Comparison of ENCODE assay signal across 21 cellular contexts in genomic region chr3:197445886-197446631, GRCh38.
DNase-seq lines count a peak whose midpoint lies in the region; ATAC-seq and TF ChIP-seq lines count a peak whose summit lies in the region.
"Had no signal": no experiment of that assay in that cellular context is flagged by ENCODE, and none has a peak within 500 bp of the region (broad histone marks: within the 10 kb centered on the region; RNA-seq: fewer than 3 reads in every experiment).

No MANE protein-coding gene starts in this region.

- H3K4me3 Mint-ChIP-seq in GM23338: no peak overlapping the region
- H3K4me3 Mint-ChIP-seq: IgD-negative memory B cell had no signal

- no peak for ATAC-seq in GM23338

- H3K4me1 ChIP-seq in GM23338 (ENCODE audit: insufficient read depth) (peaks cover 2% of the 10 kb centered on the region; the same call in 1 of the 2 replicates), sigmoid colon (no peaks in the 10 kb centered on the region), transverse colon (no peaks in the 10 kb centered on the region)

- H3K27me3 ChIP-seq in GM23338 (ENCODE audit: insufficient read depth) (no peaks in the 10 kb centered on the region), sigmoid colon (no peaks in the 10 kb centered on the region), transverse colon (no peaks in the 10 kb centered on the region)

- intact Hi-C loops in sigmoid colon (cut with DNase I) (no loop called here), transverse colon (cut with DNase I; ENCODE audit: low total_unique reads) (no loop called here), head of caudate nucleus (cut with DNase I) (no loop called here)

- in situ Hi-C loops in transverse colon (cut with MboI; ENCODE audit: low pct_ligation_motif_present in 1 of 4, low pct_unique_long_range_greater_than_20kb in 1 of 4, low sequenced_read_pairs in 3 of 4): no loop called here

- H3K4me2 ChIP-seq in GM23338: no peak overlapping the region
- H3K4me2 ChIP-seq: SK-N-SH had no signal

- H3K27ac ChIP-seq in GM23338 (ENCODE audit: low read depth): no peak overlapping the region
- no peak overlapping the region for H3K27ac ChIP-seq in sigmoid colon
- H3K27ac ChIP-seq in transverse colon: no peak overlapping the region

- no peaks in the 10 kb centered on the region for H3K79me2 ChIP-seq in GM23338 (replicated peaks; ENCODE audit: insufficient read depth)

- no peaks in the 10 kb centered on the region for H3K36me3 Mint-ChIP-seq in GM23338 (ENCODE audit: low read depth)
- H3K36me3 Mint-ChIP-seq: IgD-negative memory B cell had no signal

- H3K27me3 Mint-ChIP-seq in GM23338 (ENCODE audit: insufficient read depth, low read depth, poor library complexity): peaks cover 7% of the 10 kb centered on the region

- DNase-seq in GM23338 (ENCODE audit: low spot score): no peak
- peak; percentile 41 for DNase-seq in NCI-H69 (lab: John Stamatoyannopoulos, UW)
- DNase-seq in left kidney (ENCODE audit: low read depth, low spot score): peak; percentile 72
- peak; percentile 50 for DNase-seq in sigmoid colon
- DNase-seq in transverse colon: no peak
- DNase-seq in head of caudate nucleus: no peak
- DNase-seq in DMS 273 (lab: John Stamatoyannopoulos, UW; ENCODE audit: unreplicated experiment): no peak
- DNase-seq: AML-193, DMS 273 treated with DMSO at 0.1 percent for 48 hours, GDM1, Kasumi-1, MG63, NCI-H1092, NCI-H1436 treated with DMSO at 0.1 percent for 48 hours, NCI-H2029, NCI-H2171 treated with DMSO at 0.1 percent for 48 hours, NCI-H446, NCI-H748 treated with DMSO at 0.1 percent for 48 hours, Right ventricle myocardium superior, SK-N-SH had no signal

- H3K4me1 Mint-ChIP-seq in GM23338: peaks cover 10% of the 10 kb centered on the region
- H3K4me1 Mint-ChIP-seq: IgD-negative memory B cell had no signal

- H3K9me3 Mint-ChIP-seq in GM23338: no peaks in the 10 kb centered on the region
- H3K9me3 Mint-ChIP-seq: IgD-negative memory B cell had no signal

- H3K4me3 ChIP-seq in GM23338 (no peak overlapping the region), sigmoid colon (no peak overlapping the region), transverse colon (no peak overlapping the region)
- H3K4me3 ChIP-seq: MG63 had no signal

- TF ChIP-seq EP300 in sigmoid colon (IDR thresholded peaks at IDR 0.05): no peak
- TF ChIP-seq EP300 in transverse colon (IDR thresholded peaks at IDR 0.05; ENCODE audit: low read depth): no peak

- H2AFZ ChIP-seq in GM23338: peak overlapping the region; percentile 69; the same call in 1 of the 2 replicates

- no peak overlapping the region for H3K27ac Mint-ChIP-seq in GM23338
- H3K27ac Mint-ChIP-seq: IgD-negative memory B cell had no signal

- 74 to 84% methylated on average over 12 of the region's 12 CpGs for WGBS in sigmoid colon, 2 donors
- 82 to 84% methylated on average over 2 to 11 of the region's 12 CpGs for WGBS in transverse colon (ENCODE audit: low coverage in 1 of 2), 2 donors

- TF ChIP-seq POLR2A in sigmoid colon (IDR thresholded peaks at IDR 0.05) (no peak), transverse colon (IDR thresholded peaks at IDR 0.05) (no peak)

- no peaks in the 10 kb centered on the region for H3F3A ChIP-seq in GM23338 (replicated peaks; ENCODE audit: low read depth)

- H3K36me3 ChIP-seq in GM23338 (ENCODE audit: insufficient read depth): no peaks in the 10 kb centered on the region
- no peaks in the 10 kb centered on the region for H3K36me3 ChIP-seq in sigmoid colon
- H3K36me3 ChIP-seq in transverse colon: no peaks in the 10 kb centered on the region
- H3K36me3 ChIP-seq: MG63 had no signal

- H3K9me3 ChIP-seq in sigmoid colon (no peaks in the 10 kb centered on the region), transverse colon (no peaks in the 10 kb centered on the region)
- H3K9me3 ChIP-seq: MG63, SK-N-SH had no signal

- no peaks in the 10 kb centered on the region for H4K20me1 ChIP-seq in GM23338 (replicated peaks; ENCODE audit: insufficient read depth)

- no peaks in the 10 kb centered on the region for H3K9me2 ChIP-seq in GM23338 (ENCODE audit: insufficient read depth)
- H3K9me2 ChIP-seq: SK-N-SH had no signal

- TF ChIP-seq CTCF in GM23338 (conservative IDR thresholded peaks at IDR 0.05; ENCODE audit: low read depth in 2 of 2): no peak
- TF ChIP-seq CTCF in sigmoid colon (IDR thresholded peaks at IDR 0.05): no peak
- no peak for TF ChIP-seq CTCF in transverse colon (IDR thresholded peaks at IDR 0.05)

TF ChIP-seq in GM23338, 12 proteins besides CTCF, POLR2A, EP300 and RAD21:
- no peak for TF ChIP-seq NANOG (IDR thresholded peaks at IDR 0.05; ENCODE audit: borderline replicate concordance)

Comparison
In these comparisons a context has a peak if more than half of its experiments do, and no peak if none do; other contexts are left out.
1. DNase-seq: peak in NCI-H69 (single experiment), left kidney (single experiment) and sigmoid colon (single experiment); none in GM23338 (single experiment), transverse colon (single experiment), head of caudate nucleus (0 of 42) and DMS 273 (single experiment).